1 cellular context compared by ENCODE assay signal in genomic region chr21:37849703-37850102, GRCh38.
A peak's percentile ranks its signal among the peaks of the same experiment; 100 is the strongest.
TF ChIP-seq lines count a peak whose summit lies in the region.

No MANE protein-coding gene starts in this region.

TF ChIP-seq in H1, 55 proteins besides CTCF, POLR2A, EP300 and RAD21:
- TF ChIP-seq TEAD4 (IDR thresholded peaks at IDR 0.05; ENCODE audit: low read depth, low read length), result peak; percentile 90
- TF ChIP-seq SIN3A (conservative IDR thresholded peaks at IDR 0.05 in 1 of 2, IDR thresholded peaks at IDR 0.05 in 1 of 2; ENCODE audit: low read depth in 1 of 2, low read length in 2 of 2), result 0 out of 4 replicates have a peak, but pooled peaks of 1 of the 2 experiments have one; percentile 69
- no peak for TF ChIP-seq POU5F1 (IDR thresholded peaks at IDR 0.05; ENCODE audit: low read depth, low read length)
- TF ChIP-seq KDM1A (IDR thresholded peaks at IDR 0.05; ENCODE audit: borderline replicate concordance, low read length), result no peak
